In genomic region chr20:2692886-2693285, GRCh38 we compare ENCODE assay signal across 7 cellular contexts. TPM values are rescaled to one million over a fixed set of nuclear protein-coding genes. Genes with fewer than 3 reads are reported as not detected.
DNase-seq lines count a peak whose midpoint lies in the region; ATAC-seq and TF ChIP-seq lines count a peak whose summit lies in the region.

No MANE protein-coding gene starts in this region.

- no peak overlapping the region for H3K27ac ChIP-seq in CD4-positive, CD25-positive, alpha-beta regulatory T cell (ENCODE audit: insufficient read depth, low read length, poor library complexity, severe bottlenecking)
- H3K27ac ChIP-seq in Karpas-422 (ENCODE audit: low read length): no peak overlapping the region

- ATAC-seq in CD4-positive, CD25-positive, alpha-beta regulatory T cell (ENCODE audit: low read depth in 2 of 2): peak; percentile 4 to 6
- peak; percentile 27 for ATAC-seq in GM18498 (IDR thresholded peaks at IDR 0.05; ENCODE audit: unreplicated experiment)
- peak; percentile 21 to 37 for ATAC-seq in activated naive CD4-positive, alpha-beta T cell treated with anti-CD3 and anti-CD28 coated beads, Interleukin-2, amount 50 U/mL, for 72 hours

- H3K4me1 Mint-ChIP-seq in CD4-positive, CD25-positive, alpha-beta regulatory T cell: peaks cover 0 to 27% (median 16%) of the 10 kb centered on the region in 4 donors
- H3K4me1 Mint-ChIP-seq in nephron progenitor cell: peaks cover 47% of the 10 kb centered on the region

- no peaks in the 10 kb centered on the region for H3K36me3 Mint-ChIP-seq in CD4-positive, CD25-positive, alpha-beta regulatory T cell
- peaks cover 8 to 12% of the 10 kb centered on the region in 2 donors for H3K36me3 Mint-ChIP-seq in activated naive CD4-positive, alpha-beta T cell treated with anti-CD3 and anti-CD28 coated beads, Interleukin-2, amount 50 U/mL, for 72 hours
- H3K36me3 Mint-ChIP-seq in nephron progenitor cell (ENCODE audit: low read depth): no peaks in the 10 kb centered on the region

- H3K4me1 ChIP-seq in CD4-positive, CD25-positive, alpha-beta regulatory T cell (ENCODE audit: control insufficient read depth, insufficient read depth, low read length, poor library complexity, severe bottlenecking): peaks cover 22% of the 10 kb centered on the region
- peaks cover 6% of the 10 kb centered on the region for H3K4me1 ChIP-seq in Karpas-422 (ENCODE audit: low read length)

- peak in 1 of 3 donors; percentile 18 for DNase-seq in CD4-positive, CD25-positive, alpha-beta regulatory T cell
- DNase-seq in activated naive CD4-positive, alpha-beta T cell treated with anti-CD3 and anti-CD28 coated beads, Interleukin-2, amount 50 U/mL, for 72 hours (ENCODE audit: low spot score in 2 of 2): peak; percentile 31 to 56
- DNase-seq in nephron progenitor cell (peak; percentile 58), NCI-H1105 (lab: John Stamatoyannopoulos, UW) (no peak), DMS114 treated with DMSO at 0.1 percent for 48 hours (lab: John Stamatoyannopoulos, UW; ENCODE audit: unreplicated experiment) (no peak), Karpas-422 (no peak)

- no peak overlapping the region for H3K4me3 Mint-ChIP-seq in CD4-positive, CD25-positive, alpha-beta regulatory T cell
- H3K4me3 Mint-ChIP-seq in nephron progenitor cell: no peak overlapping the region

- H3K27me3 ChIP-seq in CD4-positive, CD25-positive, alpha-beta regulatory T cell (ENCODE audit: control insufficient read depth, insufficient read depth, low read length): peaks cover 29% of the 10 kb centered on the region
- H3K27me3 ChIP-seq in Karpas-422 (ENCODE audit: low read length): no peaks in the 10 kb centered on the region

- no peak overlapping the region for H3K9ac ChIP-seq in Karpas-422 (ENCODE audit: low read length)

- H3K36me3 ChIP-seq in CD4-positive, CD25-positive, alpha-beta regulatory T cell (ENCODE audit: control insufficient read depth, insufficient read depth, low read length): no peaks in the 10 kb centered on the region
- no peaks in the 10 kb centered on the region for H3K36me3 ChIP-seq in Karpas-422 (ENCODE audit: insufficient read depth, low read length)

- TF ChIP-seq CTCF in nephron progenitor cell (IDR thresholded peaks at IDR 0.05): no peak

- H3K4me3 ChIP-seq in CD4-positive, CD25-positive, alpha-beta regulatory T cell (ENCODE audit: low read depth, low read length): no peak overlapping the region
- no peak overlapping the region for H3K4me3 ChIP-seq in Karpas-422 (ENCODE audit: low read length)

- no peaks in the 10 kb centered on the region for H4K20me1 ChIP-seq in Karpas-422 (ENCODE audit: insufficient read depth, low read depth, low read length)

- no peaks in the 10 kb centered on the region for H3K9me2 ChIP-seq in Karpas-422 (replicated peaks; ENCODE audit: insufficient read depth, low read length)

- H3K9me3 ChIP-seq in CD4-positive, CD25-positive, alpha-beta regulatory T cell (ENCODE audit: control insufficient read depth in 2 of 2, low read length in 2 of 2): no peaks in the 10 kb centered on the region
- H3K9me3 ChIP-seq in Karpas-422 (ENCODE audit: low read length): no peaks in the 10 kb centered on the region

- H3K4me2 ChIP-seq in Karpas-422 (ENCODE audit: low read depth, low read length, poor library complexity, severe bottlenecking): no peak overlapping the region

- no peak overlapping the region for H2AFZ ChIP-seq in Karpas-422 (ENCODE audit: low read length)

- H3K9me3 Mint-ChIP-seq in CD4-positive, CD25-positive, alpha-beta regulatory T cell: peaks cover 0 to 4% (median 0%) of the 10 kb centered on the region in 7 donors
- H3K9me3 Mint-ChIP-seq in activated naive CD4-positive, alpha-beta T cell treated with anti-CD3 and anti-CD28 coated beads, Interleukin-2, amount 50 U/mL, for 72 hours: no peaks in the 10 kb centered on the region
- H3K9me3 Mint-ChIP-seq in nephron progenitor cell: peaks cover 6% of the 10 kb centered on the region

- no peak overlapping the region for H3K27ac Mint-ChIP-seq in CD4-positive, CD25-positive, alpha-beta regulatory T cell
- H3K27ac Mint-ChIP-seq in activated naive CD4-positive, alpha-beta T cell treated with anti-CD3 and anti-CD28 coated beads, Interleukin-2, amount 50 U/mL, for 72 hours: no peak overlapping the region
- H3K27ac Mint-ChIP-seq in nephron progenitor cell: no peak overlapping the region

- peaks cover 68% of the 10 kb centered on the region for H3K27me3 Mint-ChIP-seq in CD4-positive, CD25-positive, alpha-beta regulatory T cell
- peaks cover 87% of the 10 kb centered on the region for H3K27me3 Mint-ChIP-seq in nephron progenitor cell (ENCODE audit: low read depth, poor library complexity)

- H3K79me2 ChIP-seq in Karpas-422 (ENCODE audit: low read length): no peaks in the 10 kb centered on the region

RNA-seq across cellular contexts. Expression of gene EBF4, which starts 0.3 kb away (rescaled TPM):
- total RNA-seq in CD4-positive, CD25-positive, alpha-beta regulatory T cell: 1.8 TPM
- under 1 TPM in 2 of 4 donors, not detected in 2; 0.36 to 0.76 TPM for polyA plus RNA-seq in CD4-positive, CD25-positive, alpha-beta regulatory T cell
- total RNA-seq in activated naive CD4-positive, alpha-beta T cell treated with anti-CD3 and anti-CD28 coated beads, Interleukin-2, amount 50 U/mL, for 72 hours: 1 to 10 TPM; 4.0 to 8.3 TPM
- 6.5 and 12.8 TPM in 2 replicates for total RNA-seq in Karpas-422 (2014; rRNA removed; shearing (Covaris generic); ENCODE audit: low replicate concordance)

RNA-seq across cellular contexts. Expression of gene IDH3B, which starts 28.9 kb away (rescaled TPM):
- 113 TPM for total RNA-seq in CD4-positive, CD25-positive, alpha-beta regulatory T cell
- polyA plus RNA-seq in CD4-positive, CD25-positive, alpha-beta regulatory T cell: 100 to 1,000 TPM; 106 to 117 (median 110) TPM
- 100 to 1,000 TPM; 129 to 150 TPM for total RNA-seq in activated naive CD4-positive, alpha-beta T cell treated with anti-CD3 and anti-CD28 coated beads, Interleukin-2, amount 50 U/mL, for 72 hours
- total RNA-seq in Karpas-422 (2014; rRNA removed; shearing (Covaris generic); ENCODE audit: low replicate concordance): 83.7 and 129 TPM in 2 replicates

RNA-seq across cellular contexts. Expression of gene NOP56, which starts 40.5 kb away (rescaled TPM):
- total RNA-seq in CD4-positive, CD25-positive, alpha-beta regulatory T cell: 249 TPM
- 100 to 1,000 TPM in 3 of 4 donors, 10 to 100 TPM in 1; 91.8 to 106 (median 103) TPM for polyA plus RNA-seq in CD4-positive, CD25-positive, alpha-beta regulatory T cell
- 100 to 1,000 TPM; 324 to 443 TPM for total RNA-seq in activated naive CD4-positive, alpha-beta T cell treated with anti-CD3 and anti-CD28 coated beads, Interleukin-2, amount 50 U/mL, for 72 hours
- 192 and 300 TPM in 2 replicates for total RNA-seq in Karpas-422 (2014; rRNA removed; shearing (Covaris generic); ENCODE audit: low replicate concordance)

Comparison
In these comparisons a context has a peak if more than half of its experiments do, and no peak if none do; other contexts are left out.
1. DNase-seq: peak in activated naive CD4-positive, alpha-beta T cell treated with anti-CD3 and anti-CD28 coated beads, Interleukin-2, amount 50 U/mL, for 72 hours (2 of 2) and nephron progenitor cell (single experiment); none in NCI-H1105 (single experiment), DMS114 treated with DMSO at 0.1 percent for 48 hours (single experiment) and Karpas-422 (single experiment).
2. Peak in every context shown above with its lines, with median percentiles within 50 percentile points of each other: ATAC-seq.